ENCODE assay signal across 9 cellular contexts in the genomic region with DNA sequence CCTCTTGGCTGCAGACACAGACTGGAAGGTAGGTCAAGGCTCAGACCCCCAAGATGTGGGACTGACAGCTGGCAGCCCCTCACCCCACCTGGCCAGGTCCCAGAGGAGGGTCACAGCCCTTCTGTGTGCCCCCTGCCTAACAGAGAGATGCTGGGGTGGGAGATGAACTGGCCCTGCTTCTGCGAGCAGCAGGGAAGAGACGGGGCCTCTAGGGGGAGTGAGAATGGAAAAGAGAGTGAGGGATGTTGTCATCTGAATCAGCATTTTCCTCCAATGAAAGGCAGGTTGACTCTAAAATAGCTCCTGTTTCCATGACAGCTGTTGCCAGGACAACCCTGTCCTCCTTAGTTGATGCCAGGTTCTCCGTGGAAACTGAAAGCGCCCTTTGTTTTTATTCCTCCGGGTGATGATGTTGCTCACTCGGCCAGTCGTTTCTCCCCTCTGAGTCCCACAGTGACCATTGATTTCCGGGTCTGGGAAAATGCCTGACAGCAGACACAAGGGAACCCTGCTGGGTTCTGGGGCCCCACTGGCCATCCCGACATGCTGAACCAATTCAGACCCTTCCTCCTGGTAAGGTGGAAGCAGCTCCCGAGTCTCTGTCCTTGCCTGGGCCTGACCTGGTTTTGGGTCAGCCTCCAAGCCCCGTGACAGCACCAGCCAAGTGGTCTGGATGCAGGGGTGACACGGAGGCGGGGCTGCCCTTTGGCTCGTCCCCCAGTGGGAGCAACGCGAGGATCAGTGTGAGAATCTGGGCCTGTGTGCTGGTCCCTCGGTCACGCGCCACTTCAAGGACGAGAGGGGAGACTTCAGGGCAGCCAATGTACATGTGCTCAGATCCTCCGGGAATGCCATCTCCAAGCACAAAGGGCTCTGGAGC. TPM values are rescaled to one million over a fixed set of nuclear protein-coding genes. Genes with fewer than 3 reads are reported as not detected.
A peak's percentile ranks its signal among the peaks of the same experiment; 100 is the strongest.
DNase-seq lines count a peak whose midpoint lies in the region; ATAC-seq and TF ChIP-seq lines count a peak whose summit lies in the region.
"Had no signal": no experiment of that assay in that cellular context is flagged by ENCODE, and none has a peak within 500 bp of the region (broad histone marks: within the 10 kb centered on the region; RNA-seq: fewer than 3 reads in every experiment).

No MANE protein-coding gene starts in this region.

- no TSS peak for BruUV-seq in IMR-90 (replicated peaks; lab: Mats Ljungman, UMichigan)

- H3K79me1 ChIP-seq in IMR-90 (ENCODE audit: low read depth in 1 of 2, low read length in 2 of 2), result no peaks in the 10 kb centered on the region

- H3K27me3 ChIP-seq in IMR-90 (ENCODE audit: control insufficient read depth, insufficient read depth, low read length) (peaks cover 3% of the 10 kb centered on the region; the same call in 1 of the 2 replicates), OCI-LY3 (ENCODE audit: low read depth, low read length) (peaks cover 5% of the 10 kb centered on the region; the same call in 1 of the 2 replicates), uterus (no peaks in the 10 kb centered on the region)

- H3K4me3 Mint-ChIP-seq in activated naive CD4-positive, alpha-beta T cell treated with anti-CD3 and anti-CD28 coated beads, Interleukin-2, amount 10 ng/mL, durations not matched to agents 7 days and 5 days, result no peak overlapping the region
- H3K4me3 Mint-ChIP-seq: activated naive CD8-positive, alpha-beta T cell had no signal

- no peak overlapping the region for H2BK120ac ChIP-seq in IMR-90 (ENCODE audit: low read depth, low read length)

- H3K27ac ChIP-seq in IMR-90 (ENCODE audit: insufficient read depth, low read length) (0 out of 2 replicates have a peak overlapping the region, but pooled peaks have one; percentile 2), OCI-LY3 (ENCODE audit: low read length) (no peak overlapping the region), uterus (peak overlapping the region in 1 of 2 donors; percentile 31)

- peak overlapping the region; percentile 42; the same call in 1 of the 2 replicates for H3K4ac ChIP-seq in IMR-90 (ENCODE audit: low read depth, low read length)

- H4K5ac ChIP-seq in IMR-90 (ENCODE audit: low read depth, low read length), result peak overlapping the region; percentile 35; the same call in 1 of the 2 replicates

- no peak overlapping the region for H3K4me3 ChIP-seq in IMR-90 (ENCODE audit: insufficient read depth, low read depth, low read length)
- H3K4me3 ChIP-seq in OCI-LY3 (ENCODE audit: low read length), result no peak overlapping the region
- no peak overlapping the region for H3K4me3 ChIP-seq in uterus

- no peak overlapping the region for H3K23ac ChIP-seq in IMR-90 (ENCODE audit: low read depth, low read length)

- H2AK5ac ChIP-seq in IMR-90 (ENCODE audit: low read depth, low read length), result peak overlapping the region; percentile 23; the same call in 1 of the 2 replicates

- peak; percentile 63; the same call in 1 of the 2 replicates for TF ChIP-seq POLR2A in IMR-90 (IDR thresholded peaks at IDR 0.05; ENCODE audit: low read depth, low read length)
- no peak for TF ChIP-seq POLR2A in uterus (IDR thresholded peaks at IDR 0.05)

- no peak overlapping the region for H2BK15ac ChIP-seq in IMR-90 (ENCODE audit: low read depth, low read length)

- in situ Hi-C loops in IMR-90 (cut with MboI; ENCODE audit: low sequenced_read_pairs), result loop anchor here (5.0 kb wide), 1 partner anchor 163 kb away; no protein-coding TSS in a partner anchor

- POLR2A ChIA-PET in IMR-90 (lab: Charles Lee; ENCODE audit: unreplicated experiment), result interaction anchor here (1.0 kb wide), 1 partner anchor 150 kb away, joined by 3 read pairs; no protein-coding TSS in a partner anchor

- H3K18ac ChIP-seq in IMR-90 (ENCODE audit: low read depth, low read length), result peak overlapping the region; percentile 11; the same call in 1 of the 2 replicates

- H3K4me1 ChIP-seq in IMR-90 (ENCODE audit: control insufficient read depth, insufficient read depth, low read length) (peaks cover 7% of the 10 kb centered on the region; the same call in 1 of the 2 replicates), OCI-LY3 (ENCODE audit: low read length) (peaks cover 24% of the 10 kb centered on the region), uterus (no peaks in the 10 kb centered on the region)

- H2AFZ ChIP-seq in IMR-90 (replicated peaks; ENCODE audit: low read length, poor library complexity) (peak overlapping the region; percentile 93), OCI-LY3 (ENCODE audit: low read depth, low read length) (0 out of 2 replicates have a peak overlapping the region, but pooled peaks have one; percentile 11)

- peaks cover 46% of the 10 kb centered on the region for H3K27me3 Mint-ChIP-seq in activated naive CD4-positive, alpha-beta T cell treated with anti-CD3 and anti-CD28 coated beads, Interleukin-2, amount 10 ng/mL, durations not matched to agents 7 days and 5 days
- H3K27me3 Mint-ChIP-seq: activated naive CD8-positive, alpha-beta T cell had no signal

- no peak overlapping the region for H2BK5ac ChIP-seq in IMR-90 (ENCODE audit: low read depth, low read length, poor library complexity, severe bottlenecking)

- intact Hi-C loops in IMR-90 (cut with micrococcal nuclease) (no loop called here), uterus (cut with DNase I; ENCODE audit: low total_unique reads) (no loop called here)

- WGBS in IMR-90 (ENCODE audit: extremely low coverage in 2 of 2, insufficient read length in 1 of 2), 2 experiments, result 47% methylated on average over 11 of the region's 21 CpGs; no CpG with 5 or more reads in 1 of the 2 experiments

- peaks cover 10% of the 10 kb centered on the region for H3K4me1 Mint-ChIP-seq in activated naive CD4-positive, alpha-beta T cell treated with anti-CD3 and anti-CD28 coated beads, Interleukin-2, amount 10 ng/mL, durations not matched to agents 7 days and 5 days

- CTCF ChIA-PET in IMR-90 (lab: Yijun Ruan, JAX), result interaction anchor here (0.9 to 1.4 kb wide), 4 partner anchors 12 to 166 kb away, joined by 3 to 7 read pairs (median 4); no protein-coding TSS in a partner anchor
- CTCF ChIA-PET in activated naive CD4-positive, alpha-beta T cell treated with anti-CD3 and anti-CD28 coated beads, Interleukin-2, amount 10 ng/mL, durations not matched to agents 7 days and 5 days (lab: Charles Lee), result interaction anchor here (0.6 to 3.2 kb wide), 11 partner anchors 9 to 261 kb away, joined by 3 to 14 read pairs (median 4); a partner anchor contains a TSS

- H3K9me3 ChIP-seq in IMR-90 (ENCODE audit: control insufficient read depth, insufficient read depth, low read length), result no peaks in the 10 kb centered on the region
- H3K9me3 ChIP-seq in OCI-LY3 (ENCODE audit: insufficient read depth, low read length), result no peaks in the 10 kb centered on the region
- H3K9me3 ChIP-seq in uterus, result no peaks in the 10 kb centered on the region

- peak; percentile 70 for ATAC-seq in GM21529 (IDR thresholded peaks at IDR 0.05; ENCODE audit: unreplicated experiment)
- ATAC-seq in IMR-90 (ENCODE audit: low read depth), result peak; percentile 84

- no peaks in the 10 kb centered on the region for H4K20me1 ChIP-seq in IMR-90 (ENCODE audit: insufficient read depth, low read length)
- H4K20me1 ChIP-seq in OCI-LY3 (ENCODE audit: insufficient read depth, low read length), result no peaks in the 10 kb centered on the region

- no peaks in the 10 kb centered on the region; the same call in 1 of the 2 replicates for H3K9me1 ChIP-seq in IMR-90 (ENCODE audit: insufficient read depth, low read length)

- H4K91ac ChIP-seq in IMR-90 (ENCODE audit: insufficient read depth, low read depth, low read length), result no peak overlapping the region

- no peaks in the 10 kb centered on the region for H3K36me3 Mint-ChIP-seq in activated naive CD4-positive, alpha-beta T cell treated with anti-CD3 and anti-CD28 coated beads, Interleukin-2, amount 10 ng/mL, durations not matched to agents 7 days and 5 days
- H3K36me3 Mint-ChIP-seq: activated naive CD8-positive, alpha-beta T cell had no signal

- H4K8ac ChIP-seq in IMR-90 (ENCODE audit: low read depth in 2 of 2, low read length in 2 of 2), result peak overlapping the region; percentile 20 to 68; a peak in 3 of 4 replicates

- H3K56ac ChIP-seq in IMR-90 (ENCODE audit: extremely low read depth, insufficient read depth, low read length), result 0 out of 2 replicates have a peak overlapping the region, but pooled peaks have one; percentile 29

- no peak overlapping the region for H2BK20ac ChIP-seq in IMR-90 (ENCODE audit: low read depth, low read length)

- peak overlapping the region; percentile 66 for H3K4me2 ChIP-seq in IMR-90 (ENCODE audit: low read depth, low read length)
- H3K4me2 ChIP-seq in OCI-LY3 (ENCODE audit: low read length), result peak overlapping the region; percentile 27

- no peak overlapping the region for H3K27ac Mint-ChIP-seq in activated naive CD4-positive, alpha-beta T cell treated with anti-CD3 and anti-CD28 coated beads, Interleukin-2, amount 10 ng/mL, durations not matched to agents 7 days and 5 days
- H3K27ac Mint-ChIP-seq: activated naive CD8-positive, alpha-beta T cell had no signal

- peak overlapping the region; percentile 80 for H2AK9ac ChIP-seq in IMR-90 (replicated peaks; ENCODE audit: low read depth, low read length, poor library complexity)

- TF ChIP-seq CTCF in IMR-90 (conservative IDR thresholded peaks at IDR 0.05; ENCODE audit: low read depth, low read length), result peak; percentile 78
- peak; percentile 37; the same call in 1 of the 2 replicates for TF ChIP-seq CTCF in OCI-LY3 (IDR thresholded peaks at IDR 0.05; ENCODE audit: low read depth, low read length)
- peak in 3 of 4 experiments; percentile 18 to 38 (median 24) for TF ChIP-seq CTCF in uterus (IDR thresholded peaks at IDR 0.05)

- no peak overlapping the region for H3K9ac ChIP-seq in IMR-90 (ENCODE audit: low read depth, low read length)
- no peak overlapping the region for H3K9ac ChIP-seq in OCI-LY3 (ENCODE audit: low read length)

- no peaks in the 10 kb centered on the region for H3K9me3 Mint-ChIP-seq in activated naive CD4-positive, alpha-beta T cell treated with anti-CD3 and anti-CD28 coated beads, Interleukin-2, amount 10 ng/mL, durations not matched to agents 7 days and 5 days

- dilution Hi-C loops in IMR-90 (cut with HindIII; ENCODE audit: low sequenced_read_pairs, unreplicated experiment), result no loop called here

- DNase-seq in D341Med (ENCODE audit: low spot score) (peak; percentile 78), IMR-90 (peak; percentile 99), germinal center (ENCODE audit: low spot score) (peak; percentile 69), non-pigmented ciliary epithelial cell (ENCODE audit: low read depth) (peak; percentile 97), uterus (peak; percentile 74 to 86)
- peak; percentile 85 for DNase-seq in activated naive CD4-positive, alpha-beta T cell treated with anti-CD3 and anti-CD28 coated beads, Interleukin-2, amount 10 ng/mL, durations not matched to agents 7 days and 5 days

- H3K14ac ChIP-seq in IMR-90 (replicated peaks; ENCODE audit: low read depth, low read length), result peak overlapping the region; percentile 11; the same call in 1 of the 2 replicates

- H3K36me3 ChIP-seq in IMR-90 (ENCODE audit: control insufficient read depth, insufficient read depth, low read length) (no peaks in the 10 kb centered on the region), OCI-LY3 (replicated peaks; ENCODE audit: low read depth, low read length) (no peaks in the 10 kb centered on the region), uterus (no peaks in the 10 kb centered on the region)

- H3K79me2 ChIP-seq in OCI-LY3 (ENCODE audit: low read length), result no peaks in the 10 kb centered on the region

- TF ChIP-seq RAD21 in IMR-90 (IDR thresholded peaks at IDR 0.05; ENCODE audit: low read length), result 0 out of 2 replicates have a peak, but pooled peaks have one; percentile 11

RNA-seq across cellular contexts. Expression of a gene that starts 4.7 kb away (rescaled TPM):
- 9.7 and 10.9 TPM in 2 replicates for total RNA-seq in IMR-90 (2012; rRNA removed)
- polyA plus RNA-seq in IMR-90 (2012; rRNA removed), result 23.5 and 26.5 TPM in 2 replicates
- polyA plus RNA-seq in IMR-90 (2012; cell fraction: cytosol; rRNA removed), result 14.3 and 22.8 TPM in 2 replicates
- polyA plus RNA-seq in IMR-90 (2012; cell fraction: nucleus; rRNA removed; ENCODE audit: low replicate concordance), result 73.2 and 140 TPM in 2 replicates
- 10 to 100 TPM; 16.0 to 89.4 (median 56.1) TPM for total RNA-seq in uterus

RNA-seq across cellular contexts. Expression of a gene that starts 20.1 kb away (rescaled TPM):
- total RNA-seq in IMR-90 (2012; rRNA removed) (3.2 and 3.3 TPM in 2 replicates), uterus (100 to 1,000 TPM in 1 of 4 donors, 10 to 100 TPM in 3; 22.4 to 157 (median 43.0) TPM)
- 5.2 and 6.4 TPM in 2 replicates for polyA plus RNA-seq in IMR-90 (2012; rRNA removed)
- polyA plus RNA-seq in IMR-90 (2012; cell fraction: cytosol; rRNA removed), result 5.8 and 11.1 TPM in 2 replicates
- 29.2 and 50.2 TPM in 2 replicates for polyA plus RNA-seq in IMR-90 (2012; cell fraction: nucleus; rRNA removed; ENCODE audit: low replicate concordance)

Comparison
In these comparisons a context has a peak if more than half of its experiments do, and no peak if none do; other contexts are left out.
1. CTCF ChIP-seq: peak in every context shown above with its lines; median percentile 78 in IMR-90; 37 in OCI-LY3; 24 in uterus.